Comparison of ENCODE assay signal across 19 cellular contexts in the genomic region with DNA sequence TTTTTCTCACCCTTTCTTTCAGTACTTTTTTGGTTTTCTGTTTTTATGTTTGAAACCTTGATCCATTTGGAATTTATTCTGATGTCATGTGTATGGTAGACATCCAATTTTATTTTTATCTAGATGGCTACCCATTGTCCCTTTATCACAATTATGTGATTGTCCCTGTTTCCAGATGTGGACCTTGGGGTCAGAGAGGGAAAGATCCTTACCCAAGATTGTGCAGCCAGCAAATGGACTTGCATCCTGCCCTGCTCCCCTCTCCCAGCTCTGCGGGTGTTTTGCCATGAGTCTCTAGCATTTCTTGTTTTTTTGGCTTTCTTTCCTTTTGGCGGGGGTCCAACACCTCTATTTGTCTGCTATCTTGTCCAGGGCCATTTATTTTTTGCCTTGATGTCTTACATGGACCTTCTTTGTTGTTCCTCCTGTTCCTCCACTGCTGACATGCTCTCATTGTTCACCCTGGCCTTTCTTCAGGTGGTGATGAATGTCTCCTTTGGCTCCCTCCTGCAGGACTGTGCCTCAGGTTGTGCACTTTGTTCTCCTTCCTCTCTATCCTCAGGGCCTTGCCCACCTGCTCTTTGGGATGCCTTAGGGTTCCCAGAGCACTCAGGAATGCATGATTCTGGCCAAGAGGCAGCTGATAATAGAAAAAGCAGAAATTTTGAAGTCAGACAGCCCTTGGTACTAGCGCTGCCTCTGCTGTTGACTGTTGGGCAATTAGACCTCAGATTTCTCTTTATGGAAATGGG.
DNase-seq lines count a peak whose midpoint lies in the region; ATAC-seq and TF ChIP-seq lines count a peak whose summit lies in the region.
"Had no signal": no experiment of that assay in that cellular context is flagged by ENCODE, and none has a peak within 500 bp of the region (broad histone marks: within the 10 kb centered on the region; RNA-seq: fewer than 3 reads in every experiment).

No MANE protein-coding gene starts in this region.

- CTCF ChIA-PET in naive thymus-derived CD4-positive, alpha-beta T cell (lab: Charles Lee) = no interaction called here

- H3K27ac Mint-ChIP-seq in naive thymus-derived CD4-positive, alpha-beta T cell = peak overlapping the region in 5 of 9 donors; percentile 1 to 86 (median 13)
- H3K27ac Mint-ChIP-seq: activated CD4-positive, alpha-beta T cell treated with anti-CD3 and anti-CD28 coated beads, Interleukin-2, amount 10 ng/mL, durations not matched to agents 7 days and 5 days; activated naive CD8-positive, alpha-beta T cell treated with anti-CD3 and anti-CD28 coated beads for 36 hours; activated T-helper 2 cell treated with anti-CD3 and anti-CD28 coated beads, Interferon-gamma antibody, Interleukin-2, Interleukin-4, amounts not matched to agents 10 μg/mL and 5 μg/mL and 100 μg/mL, durations not matched to agents 14 hours and 24 hours and 36 hours; HFFc6 had no signal

- H3K36me3 ChIP-seq in naive thymus-derived CD4-positive, alpha-beta T cell (ENCODE audit: control insufficient read depth in 2 of 3, insufficient read depth in 3 of 3, low read length in 3 of 3) = no peaks in the 10 kb centered on the region
- H3K36me3 ChIP-seq: gastrocnemius medialis had no signal

- H3K36me3 Mint-ChIP-seq in naive thymus-derived CD4-positive, alpha-beta T cell = peaks cover 0 to 5% (median 0%) of the 10 kb centered on the region in 5 donors
- H3K36me3 Mint-ChIP-seq: activated naive CD8-positive, alpha-beta T cell treated with anti-CD3 and anti-CD28 coated beads for 36 hours had no signal

- intact Hi-C loops in naive thymus-derived CD4-positive, alpha-beta T cell (cut with micrococcal nuclease) = no loop called here

- H3K9me3 ChIP-seq in naive thymus-derived CD4-positive, alpha-beta T cell (ENCODE audit: control insufficient read depth in 2 of 3, low read length in 3 of 3) = no peaks in the 10 kb centered on the region
- H3K9me3 ChIP-seq: esophagus muscularis mucosa, gastrocnemius medialis, mucosa of descending colon had no signal

- H3K4me3 Mint-ChIP-seq in naive thymus-derived CD4-positive, alpha-beta T cell = no peak overlapping the region
- H3K4me3 Mint-ChIP-seq: activated CD4-positive, alpha-beta T cell treated with anti-CD3 and anti-CD28 coated beads, Interleukin-2, amount 10 ng/mL, durations not matched to agents 7 days and 5 days; activated naive CD8-positive, alpha-beta T cell treated with anti-CD3 and anti-CD28 coated beads for 36 hours; HFFc6 had no signal

- ATAC-seq in SK-N-SH treated with all-trans-retinoic acid at 6 μM for 48 hours = peak; percentile 55
- ATAC-seq in naive thymus-derived CD4-positive, alpha-beta T cell = no peak
- ATAC-seq in HG02885 (IDR thresholded peaks at IDR 0.05; ENCODE audit: poor library complexity, unreplicated experiment) = no peak

- H3K27me3 ChIP-seq in naive thymus-derived CD4-positive, alpha-beta T cell (ENCODE audit: control insufficient read depth in 2 of 2, insufficient read depth in 2 of 2, low read length in 2 of 2) = no peaks in the 10 kb centered on the region
- H3K27me3 ChIP-seq: esophagus muscularis mucosa, gastrocnemius medialis had no signal

- H3K4me1 ChIP-seq in naive thymus-derived CD4-positive, alpha-beta T cell (ENCODE audit: control insufficient read depth in 2 of 2, insufficient read depth in 2 of 2, low read length in 2 of 2) = no peaks in the 10 kb centered on the region

- DNase-seq in COR-L47 (lab: John Stamatoyannopoulos, UW) (peak; percentile 54), NCI-H2029 (lab: John Stamatoyannopoulos, UW) (peak; percentile 28), NOMO-1 treated with dmso at 0.1 percent for 144 hours (lab: John Stamatoyannopoulos, UW; ENCODE audit: unreplicated experiment) (no peak)
- DNase-seq in naive thymus-derived CD4-positive, alpha-beta T cell = no peak
- no peak for DNase-seq in stimulated activated naive CD4-positive, alpha-beta T cell treated with Interleukin-2 at 50 U/mL for 16 hours (lab: John Stamatoyannopoulos, UW)
- DNase-seq: activated CD4-positive, alpha-beta T cell treated with anti-CD3 and anti-CD28 coated beads, Interleukin-2, amount 10 ng/mL, durations not matched to agents 7 days and 5 days; activated CD8-positive, alpha-beta memory T cell treated with anti-CD3 and anti-CD28 coated beads, Interleukin-2, amount 50 U/mL, for 4 hours; activated naive CD8-positive, alpha-beta T cell treated with anti-CD3 and anti-CD28 coated beads for 36 hours; effector memory CD4-positive, alpha-beta T cell; gastrocnemius medialis; HFFc6; Kasumi-1; stimulated activated CD4-positive, alpha-beta T cell treated with anti-CD3 and anti-CD28 coated beads, Interleukin-1b, Interleukin-23, amount 100 ng/mL, for 48 hours; T-helper 2 cell had no signal

- H3K4me3 ChIP-seq in naive thymus-derived CD4-positive, alpha-beta T cell (ENCODE audit: low read length) = no peak overlapping the region
- H3K4me3 ChIP-seq: esophagus muscularis mucosa, gastrocnemius medialis, mucosa of descending colon had no signal

- no peaks in the 10 kb centered on the region for H3K9me3 Mint-ChIP-seq in naive thymus-derived CD4-positive, alpha-beta T cell
- H3K9me3 Mint-ChIP-seq: activated CD4-positive, alpha-beta T cell treated with anti-CD3 and anti-CD28 coated beads, Interleukin-2, amount 10 ng/mL, durations not matched to agents 7 days and 5 days; activated naive CD8-positive, alpha-beta T cell treated with anti-CD3 and anti-CD28 coated beads for 36 hours; activated T-helper 2 cell treated with anti-CD3 and anti-CD28 coated beads, Interferon-gamma antibody, Interleukin-2, Interleukin-4, amounts not matched to agents 10 μg/mL and 5 μg/mL and 100 μg/mL, durations not matched to agents 14 hours and 24 hours and 36 hours; HFFc6 had no signal

- no peaks in the 10 kb centered on the region for H3K27me3 Mint-ChIP-seq in naive thymus-derived CD4-positive, alpha-beta T cell
- H3K27me3 Mint-ChIP-seq: activated CD4-positive, alpha-beta T cell treated with anti-CD3 and anti-CD28 coated beads, Interleukin-2, amount 10 ng/mL, durations not matched to agents 7 days and 5 days; activated naive CD8-positive, alpha-beta T cell treated with anti-CD3 and anti-CD28 coated beads for 36 hours had no signal

- H3K4me1 Mint-ChIP-seq in naive thymus-derived CD4-positive, alpha-beta T cell = peaks cover 0 to 75% (median 45%) of the 10 kb centered on the region in 7 donors

- no peak overlapping the region for H3K27ac ChIP-seq in naive thymus-derived CD4-positive, alpha-beta T cell (ENCODE audit: low read depth, low read length)
- H3K27ac ChIP-seq: esophagus muscularis mucosa, gastrocnemius medialis had no signal

- POLR2A ChIA-PET in naive thymus-derived CD4-positive, alpha-beta T cell (lab: Charles Lee) = no interaction called here

TF ChIP-seq in SK-N-SH treated with all-trans-retinoic acid at 6 μM for 48 hours, 23 proteins besides CTCF, POLR2A, EP300 and RAD21 (continues in another document):
- TF ChIP-seq ARNTL (CRISPR knock-in tag; IDR thresholded peaks at IDR 0.05; ENCODE audit: borderline replicate concordance, low read depth) (no peak), SNAI2 (CRISPR knock-in tag; IDR thresholded peaks at IDR 0.05) (no peak; the same call in 1 of the 2 replicates), TCF4 (CRISPR knock-in tag; IDR thresholded peaks at IDR 0.05; ENCODE audit: borderline replicate concordance) (peak; percentile 80; the same call in 1 of the 2 replicates), BACH2 (CRISPR knock-in tag; IDR thresholded peaks at IDR 0.05; ENCODE audit: borderline replicate concordance) (no peak), ESRRG (CRISPR knock-in tag; IDR thresholded peaks at IDR 0.05) (no peak), ZNF565 (CRISPR knock-in tag; conservative IDR thresholded peaks at IDR 0.05; ENCODE audit: low read depth) (no peak), ZFP30 (CRISPR knock-in tag; IDR thresholded peaks at IDR 0.05) (no peak), RARB (CRISPR knock-in tag; IDR thresholded peaks at IDR 0.05) (no peak)
- TF ChIP-seq, protein P1, sequence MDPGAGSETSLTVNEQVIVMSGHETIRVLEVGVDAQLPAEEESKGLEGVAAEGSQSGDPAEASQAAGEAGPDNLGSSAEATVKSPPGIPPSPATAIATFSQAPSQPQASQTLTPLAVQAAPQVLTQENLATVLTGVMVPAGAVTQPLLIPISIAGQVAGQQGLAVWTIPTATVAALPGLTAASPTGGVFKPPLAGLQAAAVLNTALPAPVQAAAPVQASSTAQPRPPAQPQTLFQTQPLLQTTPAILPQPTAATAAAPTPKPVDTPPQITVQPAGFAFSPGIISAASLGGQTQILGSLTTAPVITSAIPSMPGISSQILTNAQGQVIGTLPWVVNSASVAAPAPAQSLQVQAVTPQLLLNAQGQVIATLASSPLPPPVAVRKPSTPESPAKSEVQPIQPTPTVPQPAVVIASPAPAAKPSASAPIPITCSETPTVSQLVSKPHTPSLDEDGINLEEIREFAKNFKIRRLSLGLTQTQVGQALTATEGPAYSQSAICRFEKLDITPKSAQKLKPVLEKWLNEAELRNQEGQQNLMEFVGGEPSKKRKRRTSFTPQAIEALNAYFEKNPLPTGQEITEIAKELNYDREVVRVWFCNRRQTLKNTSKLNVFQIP (CRISPR knock-in tag; IDR thresholded peaks at IDR 0.05; ENCODE audit: borderline replicate concordance, low read depth) = no peak
- TF ChIP-seq, protein P2, sequence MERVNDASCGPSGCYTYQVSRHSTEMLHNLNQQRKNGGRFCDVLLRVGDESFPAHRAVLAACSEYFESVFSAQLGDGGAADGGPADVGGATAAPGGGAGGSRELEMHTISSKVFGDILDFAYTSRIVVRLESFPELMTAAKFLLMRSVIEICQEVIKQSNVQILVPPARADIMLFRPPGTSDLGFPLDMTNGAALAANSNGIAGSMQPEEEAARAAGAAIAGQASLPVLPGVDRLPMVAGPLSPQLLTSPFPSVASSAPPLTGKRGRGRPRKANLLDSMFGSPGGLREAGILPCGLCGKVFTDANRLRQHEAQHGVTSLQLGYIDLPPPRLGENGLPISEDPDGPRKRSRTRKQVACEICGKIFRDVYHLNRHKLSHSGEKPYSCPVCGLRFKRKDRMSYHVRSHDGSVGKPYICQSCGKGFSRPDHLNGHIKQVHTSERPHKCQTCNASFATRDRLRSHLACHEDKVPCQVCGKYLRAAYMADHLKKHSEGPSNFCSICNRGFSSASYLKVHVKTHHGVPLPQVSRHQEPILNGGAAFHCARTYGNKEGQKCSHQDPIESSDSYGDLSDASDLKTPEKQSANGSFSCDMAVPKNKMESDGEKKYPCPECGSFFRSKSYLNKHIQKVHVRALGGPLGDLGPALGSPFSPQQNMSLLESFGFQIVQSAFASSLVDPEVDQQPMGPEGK (CRISPR knock-in tag; IDR thresholded peaks at IDR 0.05; ENCODE audit: borderline replicate concordance) = no peak

Comparison
In these comparisons a context has a peak if more than half of its experiments do, and no peak if none do; other contexts are left out.
1. DNase-seq: peak in COR-L47 (single experiment) and NCI-H2029 (single experiment); none in naive thymus-derived CD4-positive, alpha-beta T cell (0 of 9), stimulated activated naive CD4-positive, alpha-beta T cell treated with Interleukin-2 at 50 U/mL for 16 hours (single experiment) and NOMO-1 treated with dmso at 0.1 percent for 144 hours (single experiment).